9 cellular contexts compared by ENCODE assay signal in the genomic region with DNA sequence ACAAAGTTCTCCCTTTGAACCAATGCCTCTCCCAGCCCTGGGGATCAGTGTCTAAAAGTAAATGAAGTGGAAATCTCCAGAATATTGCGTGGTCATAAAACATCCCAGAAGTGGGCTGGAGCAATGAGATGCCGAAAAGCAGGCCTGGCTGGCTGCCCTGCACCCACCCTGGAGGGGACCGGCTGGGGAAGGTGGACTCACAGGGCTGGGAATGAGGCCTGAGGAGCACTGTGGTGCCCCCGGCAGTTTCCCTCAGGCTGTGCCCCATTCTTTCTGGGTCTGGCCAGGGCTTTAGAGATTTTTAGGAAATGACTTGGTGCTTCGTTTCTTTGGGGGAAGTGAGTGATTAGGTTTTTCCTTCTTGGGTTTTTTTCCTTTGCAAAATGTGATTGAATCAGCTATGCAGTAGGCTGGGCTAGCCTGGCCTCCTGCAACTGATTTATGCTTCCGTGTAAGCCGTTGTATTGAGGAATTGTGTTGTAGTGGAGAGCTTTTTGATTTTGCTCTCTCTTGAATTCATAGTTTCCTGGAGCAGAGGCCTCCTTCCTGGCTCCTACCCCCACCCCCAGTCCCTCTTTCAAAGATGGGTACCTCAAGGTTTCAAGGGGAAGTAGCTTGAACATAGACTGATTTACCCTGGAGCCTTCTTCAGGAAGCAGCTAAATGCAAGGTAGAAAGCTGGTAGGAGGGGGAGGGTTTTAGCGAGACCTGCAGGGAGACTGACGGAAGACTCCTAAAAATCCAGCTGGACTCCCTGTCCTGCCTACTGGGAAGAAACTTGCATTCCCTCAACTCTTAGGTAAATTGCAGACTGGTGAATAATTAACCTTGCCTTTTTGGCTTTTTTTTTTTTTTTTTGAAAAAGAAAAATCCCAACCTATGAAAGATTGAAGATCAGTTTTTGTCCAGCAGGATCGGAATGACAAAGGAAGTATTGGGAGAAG.
A peak's percentile ranks its signal among the peaks of the same experiment; 100 is the strongest.
DNase-seq lines count a peak whose midpoint lies in the region; ATAC-seq, FAIRE-seq and TF ChIP-seq lines count a peak whose summit lies in the region.
"Had no signal": no experiment of that assay in that cellular context is flagged by ENCODE, and none has a peak within 500 bp of the region (broad histone marks: within the 10 kb centered on the region; RNA-seq: fewer than 3 reads in every experiment).

No MANE protein-coding gene starts in this region.

- ATAC-seq in RWPE2 (ENCODE audit: low read depth) = no peak
- ATAC-seq in HG03439 (IDR thresholded peaks at IDR 0.05; ENCODE audit: unreplicated experiment) = no peak
- ATAC-seq in HG03097 (IDR thresholded peaks at IDR 0.05; ENCODE audit: low FRiP score, unreplicated experiment) = no peak

- H3K4me1 ChIP-seq in RWPE2 (ENCODE audit: insufficient read depth, poor library complexity, severe bottlenecking) (peaks cover 14% of the 10 kb centered on the region), sigmoid colon (peaks cover 0 to 65% (median 60%) of the 10 kb centered on the region in 4 donors)

- 20 to 43% methylated on average over 10 of the region's 10 CpGs for WGBS in sigmoid colon, 2 donors

- TF ChIP-seq POLR2A in H54 (IDR thresholded peaks at IDR 0.05; ENCODE audit: low read depth, low read length) (no peak), sigmoid colon (IDR thresholded peaks at IDR 0.05) (no peak)

- H3K27me3 ChIP-seq in RWPE2 (ENCODE audit: insufficient read depth, poor library complexity, severe bottlenecking) = no peaks in the 10 kb centered on the region
- no peaks in the 10 kb centered on the region for H3K27me3 ChIP-seq in sigmoid colon

- H3K9me3 ChIP-seq in RWPE2 (ENCODE audit: severe bottlenecking) (no peaks in the 10 kb centered on the region), sigmoid colon (no peaks in the 10 kb centered on the region)

- H3K4me3 ChIP-seq in RWPE2 (ENCODE audit: severe bottlenecking) (peak overlapping the region; percentile 69), foreskin fibroblast (ENCODE audit: low read depth in 1 of 2, low read length in 2 of 2) (peak overlapping the region; percentile 81 to 89), sigmoid colon (peak overlapping the region; percentile 67 to 85 (median 69))

- H3K36me3 ChIP-seq in RWPE2 (ENCODE audit: low read depth) = peaks cover 11% of the 10 kb centered on the region
- H3K36me3 ChIP-seq in sigmoid colon = peaks cover 0 to 5% (median 0%) of the 10 kb centered on the region in 4 donors

- intact Hi-C loops in sigmoid colon (cut with DNase I) = loop anchor here (5.0 kb wide), 2 partner anchors 36 to 181 kb away; no protein-coding TSS in a partner anchor

- peak overlapping the region; percentile 73 for H3K27ac ChIP-seq in RWPE2 (ENCODE audit: poor library complexity, severe bottlenecking)
- H3K27ac ChIP-seq in sigmoid colon = peak overlapping the region; percentile 88 to 96 (median 91)

- DNase-seq in H54 (ENCODE audit: insufficient read length, low spot score) (peak; percentile 63), RWPE2 (ENCODE audit: low spot score) (no peak), foreskin fibroblast (peak in 1 of 2 donors; percentile 82), sigmoid colon (no peak), Ammon's horn (ENCODE audit: low spot score) (no peak)
- no peak for DNase-seq in stimulated activated CD4-positive, alpha-beta T cell treated with anti-CD3 and anti-CD28 coated beads, Interleukin-2, amount 100 ng/mL, for 24 hours

- TF ChIP-seq EP300 in sigmoid colon (IDR thresholded peaks at IDR 0.05) = no peak

- no peak for FAIRE-seq in H54 (lab: Jason Lieb, UNC)
- FAIRE-seq: colon had no signal

- TF ChIP-seq CTCF in RWPE2 (IDR thresholded peaks at IDR 0.05; ENCODE audit: poor library complexity, severe bottlenecking) (no peak), foreskin fibroblast (IDR thresholded peaks at IDR 0.05; ENCODE audit: low read depth, low read length) (no peak), sigmoid colon (IDR thresholded peaks at IDR 0.05) (no peak)
